ENCODE assay signal across 14 cellular contexts in the genomic region with DNA sequence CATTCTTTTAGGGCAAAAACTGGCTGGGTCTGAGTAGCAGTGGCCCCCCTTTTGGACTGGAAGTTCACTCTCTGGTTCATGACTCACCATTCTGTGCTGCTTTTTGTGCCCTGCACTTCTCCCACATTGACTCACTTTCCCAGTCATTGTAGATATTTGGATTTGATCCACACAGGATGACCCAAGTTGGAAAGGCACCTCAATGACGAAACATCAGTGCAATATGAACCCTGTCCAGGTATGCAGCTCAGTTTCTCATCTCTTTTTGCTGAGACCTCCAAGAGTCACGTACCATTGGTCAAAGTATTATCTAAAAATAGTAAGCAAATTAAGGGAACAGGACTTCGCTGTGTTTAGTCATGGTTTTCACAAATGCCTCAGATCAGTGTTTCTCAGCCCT.
DNase-seq lines count a peak whose midpoint lies in the region; ATAC-seq and TF ChIP-seq lines count a peak whose summit lies in the region.
"Had no signal": no experiment of that assay in that cellular context is flagged by ENCODE, and none has a peak within 500 bp of the region (broad histone marks: within the 10 kb centered on the region; RNA-seq: fewer than 3 reads in every experiment).

No MANE protein-coding gene starts in this region.

- no peak overlapping the region for H2BK12ac ChIP-seq in mesenchymal stem cell (ENCODE audit: low read length in 2 of 2)

- intact Hi-C loops in Panc1 (cut with micrococcal nuclease; ENCODE audit: unreplicated experiment) = no loop called here

- no peak overlapping the region for H3K18ac ChIP-seq in mesenchymal stem cell (ENCODE audit: low read depth in 1 of 2, low read length in 2 of 2)

- no peaks in the 10 kb centered on the region for H3K9me3 ChIP-seq in Panc1 (ENCODE audit: control insufficient read depth, insufficient read depth, low read depth, low read length)
- no peaks in the 10 kb centered on the region for H3K9me3 ChIP-seq in mesenchymal stem cell (ENCODE audit: control insufficient read depth, low read length)
- H3K9me3 ChIP-seq: prostate gland had no signal

- H4K8ac ChIP-seq in mesenchymal stem cell (ENCODE audit: low read length) = no peak overlapping the region

- BruUV-seq in Panc1 (replicated peaks; lab: Mats Ljungman, UMichigan) = no TSS peak

- no peak overlapping the region for H2AK5ac ChIP-seq in mesenchymal stem cell (ENCODE audit: low read length, severe bottlenecking)

- no peak overlapping the region for H2BK5ac ChIP-seq in mesenchymal stem cell (ENCODE audit: low read depth, low read length, poor library complexity, severe bottlenecking)

- no peak overlapping the region for H3K4me2 ChIP-seq in mesenchymal stem cell (ENCODE audit: low read length, poor library complexity, severe bottlenecking)

- H3K27me3 ChIP-seq in Panc1 (ENCODE audit: control insufficient read depth, insufficient read depth, low read length) (no peaks in the 10 kb centered on the region), mesenchymal stem cell (ENCODE audit: control insufficient read depth in 1 of 2, insufficient read depth in 1 of 2, low read length in 2 of 2) (no peaks in the 10 kb centered on the region)

- in situ Hi-C loops in Panc1 (cut with HindIII; ENCODE audit: low pct_unique_long_range_greater_than_20kb, low sequenced_read_pairs) = no loop called here
- in situ Hi-C loops in GM13977 (cut with MboI; ENCODE audit: low pct_unique_long_range_greater_than_20kb, low sequenced_read_pairs, unreplicated experiment) = no loop called here

- no peak overlapping the region for H2AFZ ChIP-seq in mesenchymal stem cell (ENCODE audit: low read depth, low read length)

- no peak overlapping the region for H3K4me3 ChIP-seq in Panc1 (ENCODE audit: low read depth in 2 of 2, low read length in 2 of 2)
- no peak overlapping the region for H3K4me3 ChIP-seq in mesenchymal stem cell (ENCODE audit: insufficient read depth in 1 of 2, low read depth in 1 of 2, low read length in 2 of 2)
- H3K4me3 ChIP-seq: prostate gland had no signal

- no peak overlapping the region for H3K4ac ChIP-seq in mesenchymal stem cell (ENCODE audit: low read depth in 1 of 2, low read length in 2 of 2)

- no peak for TF ChIP-seq CTCF in Panc1 (IDR thresholded peaks at IDR 0.05)
- no peak for TF ChIP-seq CTCF in GM13977 (IDR thresholded peaks at IDR 0.05; ENCODE audit: extremely low read depth, insufficient read depth, missing control alignments)

- H3K36me3 ChIP-seq in Panc1 (ENCODE audit: control insufficient read depth, insufficient read depth, low read length) (no peaks in the 10 kb centered on the region), mesenchymal stem cell (ENCODE audit: control insufficient read depth in 1 of 2, insufficient read depth in 2 of 2, low read depth in 1 of 2, low read length in 2 of 2) (no peaks in the 10 kb centered on the region)
- H3K36me3 ChIP-seq: prostate gland had no signal

- H2BK15ac ChIP-seq in mesenchymal stem cell (ENCODE audit: low read depth, poor library complexity, severe bottlenecking) = no peak overlapping the region

- ATAC-seq in Panc1 (no peak), GM18907 (IDR thresholded peaks at IDR 0.05; ENCODE audit: unreplicated experiment) (no peak)
- ATAC-seq: T-cell had no signal

- no peak overlapping the region for H2BK120ac ChIP-seq in mesenchymal stem cell (ENCODE audit: low read depth, low read length)

- CTCF ChIA-PET in Panc1 (lab: Charles Lee) = no interaction called here

- H3K4me1 ChIP-seq in Panc1 (ENCODE audit: control insufficient read depth, insufficient read depth, low read length) = no peaks in the 10 kb centered on the region
- H3K4me1 ChIP-seq in mesenchymal stem cell (ENCODE audit: control insufficient read depth, insufficient read depth, low read depth, low read length) = no peaks in the 10 kb centered on the region
- H3K4me1 ChIP-seq: prostate gland had no signal

- H3K23ac ChIP-seq in mesenchymal stem cell (ENCODE audit: low read length in 2 of 2) = no peak overlapping the region

- no peaks in the 10 kb centered on the region for H3K79me1 ChIP-seq in mesenchymal stem cell (replicated peaks; ENCODE audit: low read length, poor library complexity, severe bottlenecking)

- no peak overlapping the region for H3K27ac ChIP-seq in Panc1 (ENCODE audit: low read length)
- no peak overlapping the region for H3K27ac ChIP-seq in mesenchymal stem cell (ENCODE audit: low read length, poor library complexity, severe bottlenecking)
- H3K27ac ChIP-seq: prostate gland had no signal

- DNase-seq in Daoy (ENCODE audit: low read depth) (peak; percentile 61), Panc1 (ENCODE audit: low read depth, low spot score) (peak; percentile 18), dermis microvascular lymphatic vessel endothelial cell (ENCODE audit: low read depth in 2 of 2) (peak; percentile 86 to 89), mesenchymal stem cell (peak; percentile 24), CD1c-positive myeloid dendritic cell (ENCODE audit: extremely low spot score) (no peak), GM13977 (ENCODE audit: low spot score) (no peak), NCI-H446 (lab: John Stamatoyannopoulos, UW) (no peak)
- DNase-seq: activated CD4-positive, alpha-beta T cell treated with anti-CD3 and anti-CD28 coated beads for 4 hours; GF-D8; NCI-H1694; stimulated activated CD4-positive, alpha-beta T cell treated with anti-CD3 and anti-CD28 coated beads, Interleukin-4, amount 100 ng/mL, for 1 hour; T-cell had no signal

- H3K9ac ChIP-seq in mesenchymal stem cell (ENCODE audit: low read length) = no peak overlapping the region

- POLR2A ChIA-PET in Panc1 (lab: Charles Lee) = no interaction called here

- WGBS in mesenchymal stem cell = 88% methylated on average over 3 of the region's 3 CpGs

- H4K91ac ChIP-seq in mesenchymal stem cell (ENCODE audit: low read length) = no peak overlapping the region

- no peak overlapping the region for H3K14ac ChIP-seq in mesenchymal stem cell (ENCODE audit: low read length in 2 of 2)

Comparison
In these comparisons a context has a peak if more than half of its experiments do, and no peak if none do; other contexts are left out.
1. DNase-seq: peak in Daoy (single experiment), Panc1 (single experiment), dermis microvascular lymphatic vessel endothelial cell (2 of 2) and mesenchymal stem cell (single experiment); none in CD1c-positive myeloid dendritic cell (single experiment), GM13977 (single experiment) and NCI-H446 (0 of 2).